In the genomic region with DNA sequence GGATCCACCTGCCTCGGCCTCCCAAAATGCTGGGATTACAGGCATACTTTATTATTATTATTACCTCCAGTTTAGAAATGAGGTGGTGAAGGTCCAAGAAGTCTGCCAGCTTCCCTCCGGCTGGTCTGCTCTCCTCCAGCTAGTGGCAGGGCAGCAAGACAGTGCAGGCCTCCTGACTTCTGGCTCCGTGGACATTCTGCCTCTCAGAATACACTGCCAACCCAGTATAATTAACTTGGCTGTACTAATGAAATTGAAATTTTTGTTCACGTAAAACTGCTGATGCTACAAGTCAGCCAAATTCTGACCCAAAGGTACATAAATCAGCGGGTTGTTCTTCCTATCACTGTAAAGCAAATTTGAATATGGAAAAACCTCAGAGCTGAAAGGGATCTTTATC, we compare ENCODE assay signal across 22 cellular contexts. TPM values are rescaled to one million over a fixed set of nuclear protein-coding genes. Genes with fewer than 3 reads are reported as not detected.
"Had no signal": no experiment of that assay in that cellular context is flagged by ENCODE, and none has a peak within 500 bp of the region (broad histone marks: within the 10 kb centered on the region; RNA-seq: fewer than 3 reads in every experiment).

No MANE protein-coding gene starts in this region.

- H3K4me1 Mint-ChIP-seq: immature natural killer cell; mesothelial cell of epicardium; naive thymus-derived CD4-positive, alpha-beta T cell; nephron; stimulated activated effector memory CD8-positive, alpha-beta T cell treated with anti-CD3 and anti-CD28 coated beads, Interleukin-12 subunit alpha, Interleukin-12 subunit beta, amount 100 ng/mL, for 72 hours had no signal

- H3K27me3 ChIP-seq: thyroid gland had no signal

- H3K9me3 ChIP-seq: sigmoid colon, stomach, thyroid gland had no signal

- H3K36me3 ChIP-seq: neural progenitor cell, sigmoid colon, stomach, thyroid gland had no signal

- ATAC-seq: naive thymus-derived CD4-positive, alpha-beta T cell; stimulated activated effector memory CD8-positive, alpha-beta T cell treated with anti-CD3 and anti-CD28 coated beads, Interleukin-12 subunit alpha, Interleukin-12 subunit beta, amount 100 ng/mL, for 72 hours had no signal

- H3K4me3 ChIP-seq: neural progenitor cell, sigmoid colon, stomach, thyroid gland had no signal

- H2AFZ ChIP-seq: neural progenitor cell, parathyroid adenoma had no signal

- H3K27ac Mint-ChIP-seq: immature natural killer cell; mesothelial cell of epicardium; naive thymus-derived CD4-positive, alpha-beta T cell; nephron; neural progenitor cell; progenitor cell of endocrine pancreas; stimulated activated effector memory CD8-positive, alpha-beta T cell treated with anti-CD3 and anti-CD28 coated beads, Interleukin-12 subunit alpha, Interleukin-12 subunit beta, amount 100 ng/mL, for 72 hours had no signal

- H3K4me2 ChIP-seq: neural progenitor cell had no signal

- H3K27ac ChIP-seq: neural progenitor cell, parathyroid adenoma, sigmoid colon, stomach, thyroid gland had no signal

- DNase-seq: central memory CD4-positive, alpha-beta T cell; cortex of kidney; effector CD4-positive, alpha-beta T cell; hippocampal formation; immature natural killer cell; islet precursor cell; kidney glomerular epithelial cell; mesenchymal stem cell; naive thymus-derived CD4-positive, alpha-beta T cell; sigmoid colon; stimulated activated CD4-positive, alpha-beta T cell treated with anti-CD3 and anti-CD28 coated beads, Interleukin-2, amount 100 ng/mL, for 24 hours; stimulated activated CD4-positive, alpha-beta T cell treated with anti-CD3 and anti-CD28 coated beads, Interleukin-4, amount 100 ng/mL, for 24 hours; stimulated activated naive CD4-positive, alpha-beta T cell treated with Interleukin-2 at 50 U/mL for 16 hours; stomach; thyroid gland; trophoblast cell had no signal

- H3K36me3 Mint-ChIP-seq: immature natural killer cell; mesothelial cell of epicardium; stimulated activated effector memory CD8-positive, alpha-beta T cell treated with anti-CD3 and anti-CD28 coated beads, Interleukin-12 subunit alpha, Interleukin-12 subunit beta, amount 100 ng/mL, for 72 hours had no signal

- H3K4me3 Mint-ChIP-seq: immature natural killer cell; mesothelial cell of epicardium; naive thymus-derived CD4-positive, alpha-beta T cell; nephron; neural progenitor cell; stimulated activated effector memory CD8-positive, alpha-beta T cell treated with anti-CD3 and anti-CD28 coated beads, Interleukin-12 subunit alpha, Interleukin-12 subunit beta, amount 100 ng/mL, for 72 hours had no signal

- H3K4me1 ChIP-seq: neural progenitor cell, parathyroid adenoma, sigmoid colon, stomach, thyroid gland had no signal

- H3K9ac ChIP-seq: neural progenitor cell, parathyroid adenoma had no signal

RNA-seq across cellular contexts. Expression of gene PDE1C, which starts 7.6 kb away (rescaled TPM):
- polyA plus RNA-seq: naive thymus-derived CD4-positive, alpha-beta T cell had no signal
